ENCODE assay signal across 19 cellular contexts in genomic region chr6:18551228-18551627, GRCh38.
DNase-seq lines count a peak whose midpoint lies in the region; ATAC-seq and TF ChIP-seq lines count a peak whose summit lies in the region.
"Had no signal": no experiment of that assay in that cellular context is flagged by ENCODE, and none has a peak within 500 bp of the region (broad histone marks: within the 10 kb centered on the region; RNA-seq: fewer than 3 reads in every experiment).

No MANE protein-coding gene starts in this region.

- no peak for TF ChIP-seq POLR2A in uterus (IDR thresholded peaks at IDR 0.05)

- TF ChIP-seq CTCF in RWPE1 (conservative IDR thresholded peaks at IDR 0.05; ENCODE audit: low read depth): no peak
- no peak for TF ChIP-seq CTCF in retinal pigment epithelial cell (conservative IDR thresholded peaks at IDR 0.05; ENCODE audit: low read depth, low read length)
- TF ChIP-seq CTCF in uterus (IDR thresholded peaks at IDR 0.05): no peak
- no peak for TF ChIP-seq CTCF in colonic mucosa (IDR thresholded peaks at IDR 0.05)

- H3K36me3 ChIP-seq in uterus (no peaks in the 10 kb centered on the region), colonic mucosa (no peaks in the 10 kb centered on the region)
- H3K36me3 ChIP-seq: right lobe of liver, upper lobe of right lung had no signal

- H3K9me3 ChIP-seq in uterus (no peaks in the 10 kb centered on the region), colonic mucosa (no peaks in the 10 kb centered on the region)
- H3K9me3 ChIP-seq: body of pancreas, right lobe of liver, upper lobe of right lung had no signal

- H3K27me3 ChIP-seq in uterus (no peaks in the 10 kb centered on the region), colonic mucosa (no peaks in the 10 kb centered on the region)
- H3K27me3 ChIP-seq: body of pancreas, right lobe of liver, upper lobe of right lung had no signal

- H3K9ac ChIP-seq in colonic mucosa (ENCODE audit: low read depth in 2 of 2, low read length in 2 of 2): no peak overlapping the region

- DNase-seq in GM03348 (ENCODE audit: low spot score): peak; percentile 38
- peak; percentile 32 for DNase-seq in RWPE1 (ENCODE audit: low spot score)
- DNase-seq in fibroblast of gingiva (ENCODE audit: low read depth): peak; percentile 86
- DNase-seq in retinal pigment epithelial cell (ENCODE audit: low read depth): peak; percentile 18
- DNase-seq in uterus: no peak
- DNase-seq in colonic mucosa: no peak
- DNase-seq: activated CD4-positive, alpha-beta memory T cell treated with anti-CD3 and anti-CD28 coated beads for 36 hours; body of pancreas; CD8-positive, alpha-beta memory T cell; hypothalamus; NCI-H2081 treated with DMSO at 0.1 percent for 48 hours; NCI-H774; nephron progenitor cell; right lobe of liver; stimulated activated CD4-positive, alpha-beta T cell treated with anti-CD3 and anti-CD28 coated beads, Interleukin-4, amount 100 ng/mL, for 4 hours; upper lobe of right lung had no signal

- no peak overlapping the region for H3K4me3 Mint-ChIP-seq in activated T-helper 17 cell treated with anti-CD3 and anti-CD28 coated beads, Interleukin-2, amount 50 U/mL, for 72 hours
- H3K4me3 Mint-ChIP-seq: activated CD4-positive, alpha-beta memory T cell treated with anti-CD3 and anti-CD28 coated beads for 36 hours; CD8-positive, alpha-beta memory T cell; nephron progenitor cell; stimulated activated memory B cell treated with anti-CD40 and anti-IgM and Interleukin-4, amounts not matched to agents 10 μg/mL and 1 μg/mL and 100 μg/mL, for 72 hours had no signal

- H3K27ac Mint-ChIP-seq in activated T-helper 17 cell treated with anti-CD3 and anti-CD28 coated beads, Interleukin-2, amount 50 U/mL, for 72 hours: no peak overlapping the region
- H3K27ac Mint-ChIP-seq: activated CD4-positive, alpha-beta memory T cell treated with anti-CD3 and anti-CD28 coated beads for 36 hours; nephron progenitor cell; stimulated activated memory B cell treated with anti-CD40 and anti-IgM and Interleukin-4, amounts not matched to agents 10 μg/mL and 1 μg/mL and 100 μg/mL, for 72 hours had no signal

- H3K27me3 Mint-ChIP-seq in activated T-helper 17 cell treated with anti-CD3 and anti-CD28 coated beads, Interleukin-2, amount 50 U/mL, for 72 hours: peaks cover 29% of the 10 kb centered on the region

- no peak overlapping the region for H3K4me3 ChIP-seq in retinal pigment epithelial cell (ENCODE audit: low read length)
- no peak overlapping the region for H3K4me3 ChIP-seq in uterus
- no peak overlapping the region for H3K4me3 ChIP-seq in colonic mucosa
- H3K4me3 ChIP-seq: body of pancreas, right lobe of liver, upper lobe of right lung had no signal

- no peaks in the 10 kb centered on the region for H3K4me1 Mint-ChIP-seq in activated T-helper 17 cell treated with anti-CD3 and anti-CD28 coated beads, Interleukin-2, amount 50 U/mL, for 72 hours
- H3K4me1 Mint-ChIP-seq: CD8-positive, alpha-beta memory T cell; nephron progenitor cell; stimulated activated memory B cell treated with anti-CD40 and anti-IgM and Interleukin-4, amounts not matched to agents 10 μg/mL and 1 μg/mL and 100 μg/mL, for 72 hours had no signal

- CTCF ChIA-PET in RWPE1 (lab: Yijun Ruan, JAX): no interaction called here

- no peak for ATAC-seq in HG03565 (IDR thresholded peaks at IDR 0.05; ENCODE audit: unreplicated experiment)
- no peak for ATAC-seq in activated T-helper 17 cell treated with anti-CD3 and anti-CD28 coated beads, Interleukin-2, amount 50 U/mL, for 72 hours (replicated peaks)
- ATAC-seq: body of pancreas; right lobe of liver; stimulated activated memory B cell treated with anti-CD40 and anti-IgM and Interleukin-4, amounts not matched to agents 10 μg/mL and 1 μg/mL and 100 μg/mL, for 72 hours; upper lobe of right lung had no signal

- H3K4me1 ChIP-seq in uterus: no peaks in the 10 kb centered on the region
- H3K4me1 ChIP-seq in colonic mucosa: no peaks in the 10 kb centered on the region
- H3K4me1 ChIP-seq: body of pancreas, right lobe of liver, upper lobe of right lung had no signal

- H3K36me3 Mint-ChIP-seq in activated T-helper 17 cell treated with anti-CD3 and anti-CD28 coated beads, Interleukin-2, amount 50 U/mL, for 72 hours (ENCODE audit: low read depth): no peaks in the 10 kb centered on the region
- H3K36me3 Mint-ChIP-seq: activated CD4-positive, alpha-beta memory T cell treated with anti-CD3 and anti-CD28 coated beads for 36 hours; CD8-positive, alpha-beta memory T cell; stimulated activated memory B cell treated with anti-CD40 and anti-IgM and Interleukin-4, amounts not matched to agents 10 μg/mL and 1 μg/mL and 100 μg/mL, for 72 hours had no signal

- H3K9me3 Mint-ChIP-seq in activated T-helper 17 cell treated with anti-CD3 and anti-CD28 coated beads, Interleukin-2, amount 50 U/mL, for 72 hours: peaks cover 1% of the 10 kb centered on the region

- POLR2A ChIA-PET in RWPE1 (lab: Yijun Ruan, JAX; ENCODE audit: low non-redundant PET): no interaction called here

- intact Hi-C loops in uterus (cut with DNase I; ENCODE audit: low total_unique reads): no loop called here
- intact Hi-C loops in colonic mucosa (cut with DNase I): no loop called here

- H3K27ac ChIP-seq in RWPE1: no peak overlapping the region
- H3K27ac ChIP-seq in uterus: no peak overlapping the region
- no peak overlapping the region for H3K27ac ChIP-seq in colonic mucosa
- H3K27ac ChIP-seq: body of pancreas, right lobe of liver, upper lobe of right lung had no signal

Comparison
In these comparisons a context has a peak if more than half of its experiments do, and no peak if none do; other contexts are left out.
1. DNase-seq: peak in GM03348 (single experiment), RWPE1 (single experiment), fibroblast of gingiva (single experiment) and retinal pigment epithelial cell (single experiment); none in uterus (0 of 2) and colonic mucosa (single experiment).